In genomic region chr6:13331516-13332348, GRCh38 we compare ENCODE assay signal across 8 cellular contexts. TPM values are rescaled to one million over a fixed set of nuclear protein-coding genes. Genes with fewer than 3 reads are reported as not detected.
A peak's percentile ranks its signal among the peaks of the same experiment; 100 is the strongest.
DNase-seq lines count a peak whose midpoint lies in the region; ATAC-seq and TF ChIP-seq lines count a peak whose summit lies in the region.

No MANE protein-coding gene starts in this region.

- no peaks in the 10 kb centered on the region for H4K20me1 ChIP-seq in PC-9 (ENCODE audit: insufficient read depth)

- H3K36me3 Mint-ChIP-seq in activated naive CD8-positive, alpha-beta T cell treated with anti-CD3 and anti-CD28 coated beads, Interleukin-2, amount 50 U/mL, for 24 hours (ENCODE audit: low read depth), result no peaks in the 10 kb centered on the region

- H3K27ac ChIP-seq in PC-9 (no peak overlapping the region), gastrocnemius medialis (no peak overlapping the region)

- no peaks in the 10 kb centered on the region for H3K27me3 Mint-ChIP-seq in activated naive CD8-positive, alpha-beta T cell treated with anti-CD3 and anti-CD28 coated beads, Interleukin-2, amount 50 U/mL, for 24 hours

- intact Hi-C loops in PC-9 (cut with micrococcal nuclease; ENCODE audit: unreplicated experiment) (loop anchor here (2.0 to 10.0 kb wide), 2 partner anchors 421 to 697 kb away; no protein-coding TSS in a partner anchor), gastrocnemius medialis (cut with DNase I; ENCODE audit: low total_unique reads) (loop anchor here (2.0 to 5.0 kb wide), 3 partner anchors 66 to 421 kb away; no protein-coding TSS in a partner anchor)

- H3K27me3 ChIP-seq in H7 (ENCODE audit: control insufficient read depth, insufficient read depth, low read length), result no peaks in the 10 kb centered on the region
- no peaks in the 10 kb centered on the region for H3K27me3 ChIP-seq in PC-9 (ENCODE audit: insufficient read depth, low read depth)
- no peaks in the 10 kb centered on the region for H3K27me3 ChIP-seq in gastrocnemius medialis

- H3K36me3 ChIP-seq in H7 (replicated peaks; ENCODE audit: control insufficient read depth, insufficient read depth, low read length) (no peaks in the 10 kb centered on the region), PC-9 (ENCODE audit: low read depth) (no peaks in the 10 kb centered on the region), gastrocnemius medialis (no peaks in the 10 kb centered on the region)

- H3K4me2 ChIP-seq in PC-9, result no peak overlapping the region

- peak; percentile 21 for DNase-seq in AG20443 (ENCODE audit: low spot score)
- DNase-seq in H7, result peak; percentile 25
- DNase-seq in PC-9, result peak in 1 of 2 experiments; percentile 74
- peak; percentile 51 for DNase-seq in fibroblast of peridontal ligament (ENCODE audit: extremely low read depth)
- no peak for DNase-seq in gastrocnemius medialis
- no peak for DNase-seq in activated naive CD8-positive, alpha-beta T cell treated with anti-CD3 and anti-CD28 coated beads, Interleukin-2, amount 50 U/mL, for 24 hours
- DNase-seq in NCI-H187 (lab: John Stamatoyannopoulos, UW), result no peak

- in situ Hi-C loops in gastrocnemius medialis (cut with MboI; ENCODE audit: low sequenced_read_pairs in 4 of 4), result loop anchor here in 3 of 4 donors (10.0 to 25.0 kb wide), 4 partner anchors 203 to 731 kb away; no protein-coding TSS in a partner anchor

- H3K9me2 ChIP-seq in PC-9 (ENCODE audit: insufficient read depth), result no peaks in the 10 kb centered on the region

- H3F3A ChIP-seq in PC-9 (ENCODE audit: insufficient read depth, low read depth), result peaks cover 8% of the 10 kb centered on the region

- TF ChIP-seq CTCF in PC-9 (conservative IDR thresholded peaks at IDR 0.05) (peak; percentile 84), gastrocnemius medialis (IDR thresholded peaks at IDR 0.05 in 4 of 5, conservative IDR thresholded peaks at IDR 0.05 in 1 of 5) (peak; percentile 24 to 63 (median 40))

- no peaks in the 10 kb centered on the region for H3K9me3 Mint-ChIP-seq in activated naive CD8-positive, alpha-beta T cell treated with anti-CD3 and anti-CD28 coated beads, Interleukin-2, amount 50 U/mL, for 24 hours

- no peaks in the 10 kb centered on the region for H3K9me3 ChIP-seq in PC-9 (ENCODE audit: insufficient read depth, low read depth)
- H3K9me3 ChIP-seq in gastrocnemius medialis, result no peaks in the 10 kb centered on the region

- TF ChIP-seq POLR2A in gastrocnemius medialis (IDR thresholded peaks at IDR 0.05), result no peak

- CTCF ChIA-PET in PC-9 (lab: Charles Lee), result interaction anchor here (0.6 kb wide), 1 partner anchor 117 kb away, joined by 3 read pairs; no protein-coding TSS in a partner anchor

- no TSS peak for BruUV-seq in PC-9 (replicated peaks; lab: Mats Ljungman, UMichigan)

- ATAC-seq in gastrocnemius medialis (no peak), HG03159 (IDR thresholded peaks at IDR 0.05; ENCODE audit: unreplicated experiment) (no peak)
- ATAC-seq in activated naive CD8-positive, alpha-beta T cell treated with anti-CD3 and anti-CD28 coated beads, Interleukin-2, amount 50 U/mL, for 24 hours, result no peak

- peaks cover 31% of the 10 kb centered on the region for H3K4me1 Mint-ChIP-seq in activated naive CD8-positive, alpha-beta T cell treated with anti-CD3 and anti-CD28 coated beads, Interleukin-2, amount 50 U/mL, for 24 hours

- no peak overlapping the region for H2AFZ ChIP-seq in PC-9

- peaks cover 11% of the 10 kb centered on the region for H3K79me2 ChIP-seq in PC-9 (ENCODE audit: low read depth)

- POLR2A ChIA-PET in PC-9 (lab: Charles Lee; ENCODE audit: unreplicated experiment), result no interaction called here

- H3K4me1 ChIP-seq in PC-9 (replicated peaks; ENCODE audit: insufficient read depth), result peaks cover 13% of the 10 kb centered on the region
- H3K4me1 ChIP-seq in gastrocnemius medialis, result peaks cover 13 to 19% of the 10 kb centered on the region in 2 donors

- no peak overlapping the region for H3K4me3 Mint-ChIP-seq in activated naive CD8-positive, alpha-beta T cell treated with anti-CD3 and anti-CD28 coated beads, Interleukin-2, amount 50 U/mL, for 24 hours

- no peak overlapping the region for H3K27ac Mint-ChIP-seq in activated naive CD8-positive, alpha-beta T cell treated with anti-CD3 and anti-CD28 coated beads, Interleukin-2, amount 50 U/mL, for 24 hours

- H3K4me3 ChIP-seq in H7 (ENCODE audit: insufficient read depth, low read depth, low read length) (no peak overlapping the region), PC-9 (no peak overlapping the region), gastrocnemius medialis (no peak overlapping the region)

RNA-seq across cellular contexts. Expression of gene TBC1D7, which starts 3.4 kb away (rescaled TPM):
- 35.2 and 42.1 TPM in 2 replicates for total RNA-seq in H7 (2014; rRNA removed; shearing (Covaris generic))
- total RNA-seq in PC-9 (2021) (29.2 and 30.4 TPM in 2 replicates), gastrocnemius medialis (10 to 100 TPM in 1 of 4 donors, 1 to 10 TPM in 3; 5.7 to 14.9 (median 6.6) TPM)

Comparison
In these comparisons a context has a peak if more than half of its experiments do, and no peak if none do; other contexts are left out.
1. DNase-seq: peak in AG20443 (single experiment), H7 (single experiment) and fibroblast of peridontal ligament (single experiment); none in gastrocnemius medialis (0 of 2), activated naive CD8-positive, alpha-beta T cell treated with anti-CD3 and anti-CD28 coated beads, Interleukin-2, amount 50 U/mL, for 24 hours (single experiment) and NCI-H187 (0 of 2).